ENCODE assay signal across 1 cellular context in genomic region chrX:13283968-13284914, GRCh38.
TF ChIP-seq lines count a peak whose summit lies in the region.

No MANE protein-coding gene starts in this region.

TF ChIP-seq in IMR-90, 13 proteins besides CTCF, POLR2A, EP300 and RAD21 (continued from another document):
- TF ChIP-seq ELK1 (IDR thresholded peaks at IDR 0.05; ENCODE audit: borderline replicate concordance, low read depth, low read length) (no peak), RFX5 (IDR thresholded peaks at IDR 0.05; ENCODE audit: low read depth, low read length) (no peak), MAFK (IDR thresholded peaks at IDR 0.05; ENCODE audit: low read depth, low read length) (no peak), RCOR1 (IDR thresholded peaks at IDR 0.05; ENCODE audit: insufficient replicate concordance, low read length) (no peak), CHD1 (IDR thresholded peaks at IDR 0.05; ENCODE audit: low read depth, low read length) (no peak)
